In the genomic region with DNA sequence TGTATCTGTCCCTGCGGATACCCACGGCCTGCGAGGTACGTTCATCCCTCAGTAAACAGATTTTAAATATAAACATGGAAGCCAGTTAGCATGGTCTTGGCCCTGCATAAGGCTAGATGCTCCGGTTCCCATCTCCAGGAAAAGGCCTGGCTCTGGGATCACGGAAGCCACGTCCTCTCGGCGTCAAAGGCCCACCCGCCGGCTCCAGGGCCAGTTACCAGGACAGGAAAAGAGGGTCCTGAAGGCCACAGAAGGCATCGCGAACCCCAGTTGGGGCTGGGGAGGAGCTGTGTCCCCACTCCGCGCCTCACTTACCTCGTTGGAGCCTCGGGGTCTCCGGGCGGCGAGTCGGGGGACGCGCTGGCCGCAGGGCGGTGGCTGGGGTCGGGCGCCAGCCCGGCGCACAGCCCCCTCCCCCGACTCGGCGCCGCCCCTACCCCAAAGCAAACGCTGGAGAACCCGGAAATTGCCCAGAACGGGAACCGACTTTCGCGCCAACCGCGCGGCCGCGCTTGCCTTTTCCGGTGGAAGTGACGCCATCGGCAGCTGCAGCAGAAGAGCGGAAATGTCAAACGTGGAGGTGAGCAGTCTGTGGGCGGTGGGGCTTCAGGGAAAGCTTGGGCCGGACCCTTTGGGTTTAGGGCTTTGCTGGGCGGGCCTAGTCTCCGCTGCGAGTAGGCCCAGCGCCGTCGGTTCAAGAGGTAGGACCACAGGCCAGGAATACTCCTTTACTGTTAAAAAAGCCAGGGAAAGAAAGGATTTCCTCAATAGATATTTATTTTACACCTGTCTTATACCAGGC, we compare ENCODE assay signal across 8 cellular contexts. TPM values are rescaled to one million over a fixed set of nuclear protein-coding genes. Genes with fewer than 3 reads are reported as not detected.
DNase-seq lines count a peak whose midpoint lies in the region; ATAC-seq and TF ChIP-seq lines count a peak whose summit lies in the region.

A gene (minus strand): TSS at position 488 of the 802 bp plus-strand sequence. CDS start 814 bp downstream, outside the sequence.

- no TSS peak for BruUV-seq in Panc1 (replicated peaks; lab: Mats Ljungman, UMichigan)

- peak within 1 kb of the TSS; percentile 86 for H2AFZ ChIP-seq in DND-41 (ENCODE audit: low read depth, low read length)

- ATAC-seq in DND-41 (ENCODE audit: insufficient read depth, low read depth) = peak; percentile 87
- peak; percentile 92 for ATAC-seq in GM21825 (IDR thresholded peaks at IDR 0.05; ENCODE audit: unreplicated experiment)
- peak; percentile 95 for ATAC-seq in Panc1
- peak; percentile 93 to 95 for ATAC-seq in activated T-cell treated with anti-CD3 and anti-CD28 coated beads, Interleukin-2, amount 50 U/mL, for 72 hours (replicated peaks in 1 of 2)

- DNase-seq in DND-41 (peak; percentile 92), Panc1 (ENCODE audit: low read depth, low spot score) (no peak), esophagus squamous epithelium (lab: John Stamatoyannopoulos, UW) (peak; percentile 12)
- peak; percentile 92 to 93 for DNase-seq in activated T-cell treated with anti-CD3 and anti-CD28 coated beads, Interleukin-2, amount 50 U/mL, for 72 hours
- peak; percentile 75 to 81 for DNase-seq in stimulated activated CD8-positive, alpha-beta memory T cell treated with anti-CD3 and anti-CD28 coated beads, Interleukin-7, amount 100 ng/mL, for 4 hours (ENCODE audit: low read depth in 2 of 2)

- H3K9me3 Mint-ChIP-seq in activated T-cell treated with anti-CD3 and anti-CD28 coated beads, Interleukin-2, amount 50 U/mL, for 72 hours = no peaks in the 10 kb centered on the region

- TF ChIP-seq POLR2A in esophagus squamous epithelium (IDR thresholded peaks at IDR 0.05) = peak in 1 of 4 donors; percentile 42

- H3K36me3 ChIP-seq in DND-41 (ENCODE audit: insufficient read depth, low read length) (peaks cover 40% of the 10 kb centered on the region), KOPT-K1 (ENCODE audit: insufficient read depth, low read length) (peaks cover 37% of the 10 kb centered on the region), Panc1 (ENCODE audit: control insufficient read depth, insufficient read depth, low read length) (peaks cover 22% of the 10 kb centered on the region), esophagus squamous epithelium (peaks cover 0 to 22% (median 5%) of the 10 kb centered on the region in 3 donors), muscle layer of duodenum (ENCODE audit: control insufficient read depth in 1 of 2, insufficient read depth in 2 of 2, low read length in 2 of 2) (peaks cover 3 to 19% of the 10 kb centered on the region in 2 donors)

- peak within 1 kb of the TSS; percentile 93 for H3K9ac ChIP-seq in DND-41 (ENCODE audit: low read depth, low read length)

- H3K4me3 ChIP-seq in DND-41 (ENCODE audit: low read depth in 1 of 2, low read length in 2 of 2) (peak within 1 kb of the TSS; percentile 86 to 92), Panc1 (ENCODE audit: low read depth in 2 of 2, low read length in 2 of 2) (peak within 1 kb of the TSS; percentile 84 to 97), esophagus squamous epithelium (peak within 1 kb of the TSS; percentile 78 to 99 (median 88)), muscle layer of duodenum (ENCODE audit: low read depth in 1 of 2, low read length in 2 of 2) (peak within 1 kb of the TSS; percentile 84 to 97)

- H3K27me3 Mint-ChIP-seq in activated T-cell treated with anti-CD3 and anti-CD28 coated beads, Interleukin-2, amount 50 U/mL, for 72 hours (ENCODE audit: low read depth) = no peaks in the 10 kb centered on the region

- TF ChIP-seq CTCF in DND-41 (IDR thresholded peaks at IDR 0.05; ENCODE audit: borderline replicate concordance, extremely low read depth, low read length, poor library complexity, severe bottlenecking) (no peak), Panc1 (IDR thresholded peaks at IDR 0.05) (no peak), esophagus squamous epithelium (IDR thresholded peaks at IDR 0.05) (no peak)

- peaks cover 15 to 36% of the 10 kb centered on the region in 2 donors for H3K36me3 Mint-ChIP-seq in activated T-cell treated with anti-CD3 and anti-CD28 coated beads, Interleukin-2, amount 50 U/mL, for 72 hours (ENCODE audit: insufficient read depth in 2 of 2)

- POLR2A ChIA-PET in Panc1 (lab: Charles Lee) = interaction anchor here (0.6 to 0.7 kb wide), 4 partner anchors 14 to 172 kb away, joined by 3 to 6 read pairs (median 5); no protein-coding TSS in a partner anchor

- H3K27me3 ChIP-seq in DND-41 (ENCODE audit: insufficient read depth, low read length, poor library complexity) (no peaks in the 10 kb centered on the region), Panc1 (ENCODE audit: control insufficient read depth, insufficient read depth, low read length) (no peaks in the 10 kb centered on the region), esophagus squamous epithelium (no peaks in the 10 kb centered on the region), muscle layer of duodenum (ENCODE audit: low read depth, low read length) (no peaks in the 10 kb centered on the region)

- peaks cover 14% of the 10 kb centered on the region; the same call in 1 of the 2 replicates for H4K20me1 ChIP-seq in DND-41 (ENCODE audit: insufficient read depth, low read length)

- H3K27ac ChIP-seq in DND-41 (ENCODE audit: low read length) (peak within 1 kb of the TSS; percentile 97), KOPT-K1 (ENCODE audit: low read depth, low read length, poor library complexity, severe bottlenecking) (peak within 1 kb of the TSS; percentile 97), Panc1 (ENCODE audit: low read length) (peak within 1 kb of the TSS; percentile 95), esophagus squamous epithelium (peak within 1 kb of the TSS; percentile 85 to 96 (median 92)), muscle layer of duodenum (ENCODE audit: low read length) (peak within 1 kb of the TSS; percentile 74)

- in situ Hi-C loops in Panc1 (cut with HindIII; ENCODE audit: low pct_unique_long_range_greater_than_20kb, low sequenced_read_pairs) = no loop called here

- H3K4me2 ChIP-seq in DND-41 (ENCODE audit: insufficient read depth, low read length) = peak within 1 kb of the TSS; percentile 90

- H3K4me3 Mint-ChIP-seq in activated T-cell treated with anti-CD3 and anti-CD28 coated beads, Interleukin-2, amount 50 U/mL, for 72 hours = peak within 1 kb of the TSS; percentile 99 to 100

- intact Hi-C loops in Panc1 (cut with micrococcal nuclease; ENCODE audit: unreplicated experiment) = loop anchor here (5.0 to 10.0 kb wide), 2 partner anchors 146 to 263 kb away; a partner anchor contains a TSS
- intact Hi-C loops in esophagus squamous epithelium (cut with DNase I) = loop anchor here (10.0 kb wide), 1 partner anchor 163 kb away; no protein-coding TSS in a partner anchor

- CTCF ChIA-PET in Panc1 (lab: Charles Lee) = interaction anchor here (0.6 to 0.7 kb wide), 4 partner anchors 10 to 239 kb away, joined by 3 to 6 read pairs (median 4); no protein-coding TSS in a partner anchor

- H3K27ac Mint-ChIP-seq in activated T-cell treated with anti-CD3 and anti-CD28 coated beads, Interleukin-2, amount 50 U/mL, for 72 hours = peak within 1 kb of the TSS; percentile 100

- H3K79me2 ChIP-seq in DND-41 (ENCODE audit: insufficient read depth, low read length) = peaks cover 66% of the 10 kb centered on the region

- WGBS in esophagus squamous epithelium, 2 donors = 0% methylated on average over 18 to 24 of the region's 57 CpGs

- peaks cover 50% of the 10 kb centered on the region for H3K4me1 Mint-ChIP-seq in activated T-cell treated with anti-CD3 and anti-CD28 coated beads, Interleukin-2, amount 50 U/mL, for 72 hours (ENCODE audit: low read depth)

- H3K9me3 ChIP-seq in DND-41 (ENCODE audit: insufficient read depth, low read length, severe bottlenecking) (no peaks in the 10 kb centered on the region), KOPT-K1 (ENCODE audit: insufficient read depth, low read length, poor library complexity, severe bottlenecking) (no peaks in the 10 kb centered on the region), Panc1 (ENCODE audit: control insufficient read depth, insufficient read depth, low read depth, low read length) (no peaks in the 10 kb centered on the region), esophagus squamous epithelium (no peaks in the 10 kb centered on the region), muscle layer of duodenum (ENCODE audit: control insufficient read depth in 1 of 2, low read length in 2 of 2) (no peaks in the 10 kb centered on the region)

- H3K4me1 ChIP-seq in DND-41 (ENCODE audit: insufficient read depth, low read length) (peaks cover 43% of the 10 kb centered on the region), Panc1 (ENCODE audit: control insufficient read depth, insufficient read depth, low read length) (peaks cover 33% of the 10 kb centered on the region), esophagus squamous epithelium (peaks cover 3 to 44% (median 10%) of the 10 kb centered on the region in 3 donors), muscle layer of duodenum (ENCODE audit: control insufficient read depth in 1 of 2, insufficient read depth in 2 of 2, low read length in 2 of 2) (peaks cover 0 to 22% of the 10 kb centered on the region in 2 donors)

RNA-seq across cellular contexts. Expression of the gene that starts here (rescaled TPM):
- total RNA-seq in Panc1 (2021; ENCODE audit: unreplicated experiment) (78.4 TPM), esophagus squamous epithelium (10 to 100 TPM in 3 of 4 donors, 1 to 10 TPM in 1; 8.6 to 31.1 (median 25.3) TPM)
- 32.6 TPM for polyA plus RNA-seq in Panc1 (2012; ENCODE audit: insufficient read length)
- 100 to 1,000 TPM in 1 of 2 donors, 10 to 100 TPM in 1; 86.3 to 102 TPM for total RNA-seq in activated T-cell treated with anti-CD3 and anti-CD28 coated beads, Interleukin-2, amount 50 U/mL, for 72 hours
